ENCODE assay signal across 1 cellular context in genomic region chr6:158853072-158853871, GRCh38.
TF ChIP-seq lines count a peak whose summit lies in the region.

No MANE protein-coding gene starts in this region.

TF ChIP-seq in HepG2, 621 proteins besides CTCF, POLR2A, EP300 and RAD21 (continued from another document and continues in another):
- TF ChIP-seq JUN (CRISPR knock-in tag; IDR thresholded peaks at IDR 0.05) = peak; percentile 50; the same call in 1 of the 2 replicates
- no peak for TF ChIP-seq KDM5B (CRISPR knock-in tag; IDR thresholded peaks at IDR 0.05; ENCODE audit: borderline replicate concordance)
- TF ChIP-seq HOXA9 (CRISPR knock-in tag; IDR thresholded peaks at IDR 0.05; ENCODE audit: borderline replicate concordance) = no peak
- 0 out of 2 replicates have a peak, but pooled peaks have one; percentile 31 for TF ChIP-seq GATAD1 (CRISPR knock-in tag; IDR thresholded peaks at IDR 0.05)
- TF ChIP-seq, protein P1, sequence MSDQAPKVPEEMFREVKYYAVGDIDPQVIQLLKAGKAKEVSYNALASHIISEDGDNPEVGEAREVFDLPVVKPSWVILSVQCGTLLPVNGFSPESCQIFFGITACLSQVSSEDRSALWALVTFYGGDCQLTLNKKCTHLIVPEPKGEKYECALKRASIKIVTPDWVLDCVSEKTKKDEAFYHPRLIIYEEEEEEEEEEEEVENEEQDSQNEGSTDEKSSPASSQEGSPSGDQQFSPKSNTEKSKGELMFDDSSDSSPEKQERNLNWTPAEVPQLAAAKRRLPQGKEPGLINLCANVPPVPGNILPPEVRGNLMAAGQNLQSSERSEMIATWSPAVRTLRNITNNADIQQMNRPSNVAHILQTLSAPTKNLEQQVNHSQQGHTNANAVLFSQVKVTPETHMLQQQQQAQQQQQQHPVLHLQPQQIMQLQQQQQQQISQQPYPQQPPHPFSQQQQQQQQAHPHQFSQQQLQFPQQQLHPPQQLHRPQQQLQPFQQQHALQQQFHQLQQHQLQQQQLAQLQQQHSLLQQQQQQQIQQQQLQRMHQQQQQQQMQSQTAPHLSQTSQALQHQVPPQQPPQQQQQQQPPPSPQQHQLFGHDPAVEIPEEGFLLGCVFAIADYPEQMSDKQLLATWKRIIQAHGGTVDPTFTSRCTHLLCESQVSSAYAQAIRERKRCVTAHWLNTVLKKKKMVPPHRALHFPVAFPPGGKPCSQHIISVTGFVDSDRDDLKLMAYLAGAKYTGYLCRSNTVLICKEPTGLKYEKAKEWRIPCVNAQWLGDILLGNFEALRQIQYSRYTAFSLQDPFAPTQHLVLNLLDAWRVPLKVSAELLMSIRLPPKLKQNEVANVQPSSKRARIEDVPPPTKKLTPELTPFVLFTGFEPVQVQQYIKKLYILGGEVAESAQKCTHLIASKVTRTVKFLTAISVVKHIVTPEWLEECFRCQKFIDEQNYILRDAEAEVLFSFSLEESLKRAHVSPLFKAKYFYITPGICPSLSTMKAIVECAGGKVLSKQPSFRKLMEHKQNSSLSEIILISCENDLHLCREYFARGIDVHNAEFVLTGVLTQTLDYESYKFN (CRISPR knock-in tag; conservative IDR thresholded peaks at IDR 0.05) = peak; percentile 65
- TF ChIP-seq NFKBIZ (CRISPR knock-in tag; IDR thresholded peaks at IDR 0.05) = 0 out of 2 replicates have a peak, but pooled peaks have one; percentile 59
- TF ChIP-seq SIX4 (CRISPR knock-in tag; IDR thresholded peaks at IDR 0.05) = 0 out of 2 replicates have a peak, but pooled peaks have one; percentile 28
- TF ChIP-seq ZNF235 (CRISPR knock-in tag; IDR thresholded peaks at IDR 0.05; ENCODE audit: borderline replicate concordance) = no peak
- peak; percentile 73; the same call in 1 of the 2 replicates for TF ChIP-seq ZKSCAN8 (CRISPR knock-in tag; IDR thresholded peaks at IDR 0.05; ENCODE audit: borderline replicate concordance)
- TF ChIP-seq DPF2 (CRISPR knock-in tag; IDR thresholded peaks at IDR 0.05; ENCODE audit: borderline replicate concordance, low read depth) = peak; percentile 36; the same call in 1 of the 2 replicates
- no peak for TF ChIP-seq KDM4B (CRISPR knock-in tag; IDR thresholded peaks at IDR 0.05)
- peak; percentile 37; the same call in 1 of the 2 replicates for TF ChIP-seq RXRA (CRISPR knock-in tag; IDR thresholded peaks at IDR 0.05)
- peak; percentile 93 for TF ChIP-seq TEAD3 (CRISPR knock-in tag; optimal IDR thresholded peaks at IDR 0.05; ENCODE audit: borderline replicate concordance)
- TF ChIP-seq, protein P2, sequence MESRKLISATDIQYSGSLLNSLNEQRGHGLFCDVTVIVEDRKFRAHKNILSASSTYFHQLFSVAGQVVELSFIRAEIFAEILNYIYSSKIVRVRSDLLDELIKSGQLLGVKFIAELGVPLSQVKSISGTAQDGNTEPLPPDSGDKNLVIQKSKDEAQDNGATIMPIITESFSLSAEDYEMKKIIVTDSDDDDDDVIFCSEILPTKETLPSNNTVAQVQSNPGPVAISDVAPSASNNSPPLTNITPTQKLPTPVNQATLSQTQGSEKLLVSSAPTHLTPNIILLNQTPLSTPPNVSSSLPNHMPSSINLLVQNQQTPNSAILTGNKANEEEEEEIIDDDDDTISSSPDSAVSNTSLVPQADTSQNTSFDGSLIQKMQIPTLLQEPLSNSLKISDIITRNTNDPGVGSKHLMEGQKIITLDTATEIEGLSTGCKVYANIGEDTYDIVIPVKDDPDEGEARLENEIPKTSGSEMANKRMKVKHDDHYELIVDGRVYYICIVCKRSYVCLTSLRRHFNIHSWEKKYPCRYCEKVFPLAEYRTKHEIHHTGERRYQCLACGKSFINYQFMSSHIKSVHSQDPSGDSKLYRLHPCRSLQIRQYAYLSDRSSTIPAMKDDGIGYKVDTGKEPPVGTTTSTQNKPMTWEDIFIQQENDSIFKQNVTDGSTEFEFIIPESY (CRISPR knock-in tag; IDR thresholded peaks at IDR 0.05) = peak; percentile 46; the same call in 1 of the 2 replicates
- TF ChIP-seq ELF3 (CRISPR knock-in tag; IDR thresholded peaks at IDR 0.05) = peak; percentile 77
- peak; percentile 93 for TF ChIP-seq IKZF1 (IDR thresholded peaks at IDR 0.05)
- 0 out of 2 replicates have a peak, but pooled peaks have one; percentile 37 for TF ChIP-seq RFX3 (CRISPR knock-in tag; IDR thresholded peaks at IDR 0.05)
- TF ChIP-seq ZNF256 (CRISPR knock-in tag; conservative IDR thresholded peaks at IDR 0.05) = no peak
- TF ChIP-seq, protein P3, sequence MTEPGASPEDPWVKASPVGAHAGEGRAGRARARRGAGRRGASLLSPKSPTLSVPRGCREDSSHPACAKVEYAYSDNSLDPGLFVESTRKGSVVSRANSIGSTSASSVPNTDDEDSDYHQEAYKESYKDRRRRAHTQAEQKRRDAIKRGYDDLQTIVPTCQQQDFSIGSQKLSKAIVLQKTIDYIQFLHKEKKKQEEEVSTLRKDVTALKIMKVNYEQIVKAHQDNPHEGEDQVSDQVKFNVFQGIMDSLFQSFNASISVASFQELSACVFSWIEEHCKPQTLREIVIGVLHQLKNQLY (CRISPR knock-in tag; IDR thresholded peaks at IDR 0.05) = peak; percentile 58; the same call in 1 of the 2 replicates
- TF ChIP-seq, protein P4, sequence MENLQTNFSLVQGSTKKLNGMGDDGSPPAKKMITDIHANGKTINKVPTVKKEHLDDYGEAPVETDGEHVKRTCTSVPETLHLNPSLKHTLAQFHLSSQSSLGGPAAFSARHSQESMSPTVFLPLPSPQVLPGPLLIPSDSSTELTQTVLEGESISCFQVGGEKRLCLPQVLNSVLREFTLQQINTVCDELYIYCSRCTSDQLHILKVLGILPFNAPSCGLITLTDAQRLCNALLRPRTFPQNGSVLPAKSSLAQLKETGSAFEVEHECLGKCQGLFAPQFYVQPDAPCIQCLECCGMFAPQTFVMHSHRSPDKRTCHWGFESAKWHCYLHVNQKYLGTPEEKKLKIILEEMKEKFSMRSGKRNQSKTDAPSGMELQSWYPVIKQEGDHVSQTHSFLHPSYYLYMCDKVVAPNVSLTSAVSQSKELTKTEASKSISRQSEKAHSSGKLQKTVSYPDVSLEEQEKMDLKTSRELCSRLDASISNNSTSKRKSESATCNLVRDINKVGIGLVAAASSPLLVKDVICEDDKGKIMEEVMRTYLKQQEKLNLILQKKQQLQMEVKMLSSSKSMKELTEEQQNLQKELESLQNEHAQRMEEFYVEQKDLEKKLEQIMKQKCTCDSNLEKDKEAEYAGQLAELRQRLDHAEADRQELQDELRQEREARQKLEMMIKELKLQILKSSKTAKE (CRISPR knock-in tag; IDR thresholded peaks at IDR 0.05; ENCODE audit: borderline replicate concordance) = peak; percentile 53; the same call in 1 of the 2 replicates
- TF ChIP-seq GFI1 (CRISPR knock-in tag; IDR thresholded peaks at IDR 0.05; ENCODE audit: borderline replicate concordance) = peak; percentile 70
- TF ChIP-seq, protein P5, sequence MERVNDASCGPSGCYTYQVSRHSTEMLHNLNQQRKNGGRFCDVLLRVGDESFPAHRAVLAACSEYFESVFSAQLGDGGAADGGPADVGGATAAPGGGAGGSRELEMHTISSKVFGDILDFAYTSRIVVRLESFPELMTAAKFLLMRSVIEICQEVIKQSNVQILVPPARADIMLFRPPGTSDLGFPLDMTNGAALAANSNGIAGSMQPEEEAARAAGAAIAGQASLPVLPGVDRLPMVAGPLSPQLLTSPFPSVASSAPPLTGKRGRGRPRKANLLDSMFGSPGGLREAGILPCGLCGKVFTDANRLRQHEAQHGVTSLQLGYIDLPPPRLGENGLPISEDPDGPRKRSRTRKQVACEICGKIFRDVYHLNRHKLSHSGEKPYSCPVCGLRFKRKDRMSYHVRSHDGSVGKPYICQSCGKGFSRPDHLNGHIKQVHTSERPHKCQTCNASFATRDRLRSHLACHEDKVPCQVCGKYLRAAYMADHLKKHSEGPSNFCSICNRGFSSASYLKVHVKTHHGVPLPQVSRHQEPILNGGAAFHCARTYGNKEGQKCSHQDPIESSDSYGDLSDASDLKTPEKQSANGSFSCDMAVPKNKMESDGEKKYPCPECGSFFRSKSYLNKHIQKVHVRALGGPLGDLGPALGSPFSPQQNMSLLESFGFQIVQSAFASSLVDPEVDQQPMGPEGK (CRISPR knock-in tag; IDR thresholded peaks at IDR 0.05) = peak; percentile 90
- TF ChIP-seq SOX6 (IDR thresholded peaks at IDR 0.05) = peak; percentile 90; the same call in 1 of the 2 replicates
- peak; percentile 71 for TF ChIP-seq SOX6 (CRISPR knock-in tag; IDR thresholded peaks at IDR 0.05)
- peak; percentile 59; the same call in 1 of the 2 replicates for TF ChIP-seq AHDC1 (CRISPR knock-in tag; IDR thresholded peaks at IDR 0.05; ENCODE audit: borderline replicate concordance)
- no peak for TF ChIP-seq HOXA7 (CRISPR knock-in tag; IDR thresholded peaks at IDR 0.05)
- TF ChIP-seq FOSL2 (CRISPR knock-in tag; IDR thresholded peaks at IDR 0.05) = peak; percentile 98
- TF ChIP-seq FOXK1 (CRISPR knock-in tag; IDR thresholded peaks at IDR 0.05; ENCODE audit: borderline replicate concordance, low read depth) = 0 out of 2 replicates have a peak, but pooled peaks have one; percentile 48
- TF ChIP-seq, protein P6, sequence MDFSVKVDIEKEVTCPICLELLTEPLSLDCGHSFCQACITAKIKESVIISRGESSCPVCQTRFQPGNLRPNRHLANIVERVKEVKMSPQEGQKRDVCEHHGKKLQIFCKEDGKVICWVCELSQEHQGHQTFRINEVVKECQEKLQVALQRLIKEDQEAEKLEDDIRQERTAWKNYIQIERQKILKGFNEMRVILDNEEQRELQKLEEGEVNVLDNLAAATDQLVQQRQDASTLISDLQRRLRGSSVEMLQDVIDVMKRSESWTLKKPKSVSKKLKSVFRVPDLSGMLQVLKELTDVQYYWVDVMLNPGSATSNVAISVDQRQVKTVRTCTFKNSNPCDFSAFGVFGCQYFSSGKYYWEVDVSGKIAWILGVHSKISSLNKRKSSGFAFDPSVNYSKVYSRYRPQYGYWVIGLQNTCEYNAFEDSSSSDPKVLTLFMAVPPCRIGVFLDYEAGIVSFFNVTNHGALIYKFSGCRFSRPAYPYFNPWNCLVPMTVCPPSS (IDR thresholded peaks at IDR 0.05) = 0 out of 2 replicates have a peak, but pooled peaks have one; percentile 75
- TF ChIP-seq BHLHE40 (IDR thresholded peaks at IDR 0.05; ENCODE audit: low read length) = peak; percentile 47; the same call in 1 of the 2 replicates
- peak; percentile 24; the same call in 1 of the 2 replicates for TF ChIP-seq RAD51 (IDR thresholded peaks at IDR 0.05; ENCODE audit: borderline replicate concordance)
- no peak for TF ChIP-seq HNRNPK (IDR thresholded peaks at IDR 0.05; ENCODE audit: low read depth, low read length, poor library complexity, severe bottlenecking)
- peak; percentile 97; the same call in 1 of the 2 replicates for TF ChIP-seq NONO (IDR thresholded peaks at IDR 0.05)
- no peak for TF ChIP-seq NONO (CRISPR knock-in tag; conservative IDR thresholded peaks at IDR 0.05)
- no peak for TF ChIP-seq ZNF776 (CRISPR knock-in tag; IDR thresholded peaks at IDR 0.05)
- TF ChIP-seq, protein P7, sequence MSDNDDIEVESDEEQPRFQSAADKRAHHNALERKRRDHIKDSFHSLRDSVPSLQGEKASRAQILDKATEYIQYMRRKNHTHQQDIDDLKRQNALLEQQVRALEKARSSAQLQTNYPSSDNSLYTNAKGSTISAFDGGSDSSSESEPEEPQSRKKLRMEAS (IDR thresholded peaks at IDR 0.05) = peak; percentile 25; the same call in 1 of the 2 replicates
- TF ChIP-seq KAT2B (IDR thresholded peaks at IDR 0.05; ENCODE audit: borderline replicate concordance, low read depth, low read length) = no peak
- TF ChIP-seq JARID2 (CRISPR knock-in tag; IDR thresholded peaks at IDR 0.05; ENCODE audit: insufficient replicate concordance) = no peak
- peak; percentile 92 for TF ChIP-seq SP5 (CRISPR knock-in tag; IDR thresholded peaks at IDR 0.05; ENCODE audit: borderline replicate concordance, low read depth)
- peak; percentile 55; the same call in 1 of the 2 replicates for TF ChIP-seq ZNF501 (CRISPR knock-in tag; IDR thresholded peaks at IDR 0.05)
- no peak for TF ChIP-seq ZNF317 (CRISPR knock-in tag; IDR thresholded peaks at IDR 0.05)
- 0 out of 2 replicates have a peak, but pooled peaks have one; percentile 40 for TF ChIP-seq ATF7 (IDR thresholded peaks at IDR 0.05)
- no peak for TF ChIP-seq ATF7 (CRISPR knock-in tag; IDR thresholded peaks at IDR 0.05)
